19 cellular contexts compared by ENCODE assay signal in the genomic region with DNA sequence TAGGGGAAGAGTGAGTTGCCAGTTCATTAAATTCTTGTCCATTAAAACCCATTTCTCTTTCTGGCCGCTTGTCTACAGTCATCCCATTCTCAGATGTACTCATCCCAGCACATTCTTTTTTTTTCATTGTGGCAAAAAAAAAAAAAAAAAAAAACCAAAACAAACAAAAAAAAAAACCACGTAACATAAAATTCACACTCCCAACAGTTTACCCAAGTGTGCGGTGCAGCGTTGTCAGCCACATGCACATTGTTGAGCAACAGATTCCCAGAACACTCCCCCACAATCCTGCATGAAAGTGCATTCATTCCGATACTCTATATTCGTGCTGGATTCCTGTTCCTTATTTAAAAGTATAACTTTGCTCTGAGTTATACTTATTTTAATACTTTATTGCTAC.
A peak's percentile ranks its signal among the peaks of the same experiment; 100 is the strongest.
DNase-seq lines count a peak whose midpoint lies in the region; ATAC-seq and TF ChIP-seq lines count a peak whose summit lies in the region.
"Had no signal": no experiment of that assay in that cellular context is flagged by ENCODE, and none has a peak within 500 bp of the region (broad histone marks: within the 10 kb centered on the region; RNA-seq: fewer than 3 reads in every experiment).

No MANE protein-coding gene starts in this region.

- no peak overlapping the region for H2AFZ ChIP-seq in mammary epithelial cell (ENCODE audit: low read depth, low read length)

- no peaks in the 10 kb centered on the region for H3K9me3 ChIP-seq in mammary epithelial cell (replicated peaks; ENCODE audit: insufficient read depth, low read length)
- H3K9me3 ChIP-seq in heart left ventricle = no peaks in the 10 kb centered on the region

- CTCF ChIA-PET in MCF 10A (lab: Yijun Ruan, JAX) = no interaction called here
- CTCF ChIA-PET in mammary epithelial cell (lab: Charles Lee; ENCODE audit: low non-redundant PET) = no interaction called here

- H3K4me1 Mint-ChIP-seq in MCF 10A (ENCODE audit: insufficient read depth, unreplicated experiment) = peaks cover 33% of the 10 kb centered on the region

- H4K20me1 ChIP-seq in mammary epithelial cell (ENCODE audit: insufficient read depth, low read length) = no peaks in the 10 kb centered on the region

- no peak overlapping the region for H3K4me3 Mint-ChIP-seq in MCF 10A (ENCODE audit: unreplicated experiment)

- no peak for TF ChIP-seq POLR2A in heart left ventricle (IDR thresholded peaks at IDR 0.05)

- H3K27ac ChIP-seq in mammary epithelial cell (ENCODE audit: insufficient read depth, low read depth, low read length) = no peak overlapping the region
- no peak overlapping the region for H3K27ac ChIP-seq in heart left ventricle
- H3K27ac ChIP-seq: C4-2B, HL-60 had no signal

- in situ Hi-C loops in mammary epithelial cell (cut with MboI; ENCODE audit: low sequenced_read_pairs in 2 of 2) = no loop called here

- no peak overlapping the region for H3K4me2 ChIP-seq in mammary epithelial cell (ENCODE audit: insufficient read depth, low read depth, low read length)

- no peak for TF ChIP-seq CTCF in MCF 10A (IDR thresholded peaks at IDR 0.05; ENCODE audit: unreplicated experiment)
- TF ChIP-seq CTCF in mammary epithelial cell (conservative IDR thresholded peaks at IDR 0.05 in 1 of 2, IDR thresholded peaks at IDR 0.05 in 1 of 2; ENCODE audit: extremely low read depth in 1 of 2, insufficient read depth in 1 of 2, low read depth in 1 of 2, low read length in 2 of 2) = no peak
- no peak for TF ChIP-seq CTCF in foreskin fibroblast (IDR thresholded peaks at IDR 0.05; ENCODE audit: low read depth, low read length)
- no peak for TF ChIP-seq CTCF in heart left ventricle (IDR thresholded peaks at IDR 0.05)

- no peaks in the 10 kb centered on the region for H3K27me3 Mint-ChIP-seq in MCF 10A (ENCODE audit: insufficient read depth, unreplicated experiment)

- H3K9me3 Mint-ChIP-seq in MCF 10A (ENCODE audit: unreplicated experiment) = no peaks in the 10 kb centered on the region

- peak; percentile 69 for DNase-seq in MCF 10A (ENCODE audit: unreplicated experiment)
- no peak for DNase-seq in mammary epithelial cell
- DNase-seq in amniotic epithelial cell (ENCODE audit: low read depth) = peak; percentile 83
- peak; percentile 65 to 67 for DNase-seq in foreskin fibroblast
- no peak for DNase-seq in NCI-H446 treated with DMSO at 0.1 percent for 48 hours (lab: John Stamatoyannopoulos, UW)
- no peak for DNase-seq in heart left ventricle
- DNase-seq in hippocampal formation (lab: John Stamatoyannopoulos, UW) = no peak
- DNase-seq: 8988T, COR-L47, DMS153, KBM-7, NCI-H1105 treated with DMSO at 0.1 percent for 48 hours, NCI-H187, NCI-H446, NCI-H774, SIG-M5 had no signal

- ATAC-seq in heart left ventricle (no peak), GM21381 (IDR thresholded peaks at IDR 0.05; ENCODE audit: unreplicated experiment) (no peak)

- H3K79me2 ChIP-seq in mammary epithelial cell (ENCODE audit: insufficient read depth, low read length) = no peaks in the 10 kb centered on the region

- BruUV-seq in MCF 10A (replicated peaks; lab: Mats Ljungman, UMichigan) = no TSS peak
- BruUV-seq in mammary epithelial cell (replicated peaks; lab: Mats Ljungman, UMichigan) = no TSS peak

- no peaks in the 10 kb centered on the region for H3K36me3 Mint-ChIP-seq in MCF 10A (ENCODE audit: insufficient read depth, unreplicated experiment)

- H3K27ac Mint-ChIP-seq in MCF 10A (ENCODE audit: low read depth, unreplicated experiment) = no peak overlapping the region

- no peak overlapping the region for H3K4me3 ChIP-seq in mammary epithelial cell (replicated peaks in 1 of 3; ENCODE audit: insufficient read depth in 1 of 3, low read depth in 2 of 3, low read length in 3 of 3)
- H3K4me3 ChIP-seq in foreskin fibroblast (ENCODE audit: low read depth in 1 of 2, low read length in 2 of 2) = no peak overlapping the region
- H3K4me3 ChIP-seq in heart left ventricle = no peak overlapping the region

- 84% methylated on average over 6 of the region's 6 CpGs for WGBS in mammary epithelial cell (ENCODE audit: low coverage, missing lambda C conversion rate)
- WGBS in heart left ventricle, 4 donors = 70 to 79% (median 72%) methylated on average over 6 of the region's 6 CpGs

- H3K36me3 ChIP-seq in mammary epithelial cell (ENCODE audit: insufficient read depth, low read length) = peaks cover 2% of the 10 kb centered on the region
- peaks cover 0 to 4% (median 0%) of the 10 kb centered on the region in 9 donors for H3K36me3 ChIP-seq in heart left ventricle

- POLR2A ChIA-PET in MCF 10A (lab: Yijun Ruan, JAX) = interaction anchor here (1.0 kb wide), 1 partner anchor 246 kb away, joined by 3 read pairs; no protein-coding TSS in a partner anchor

- H3K27me3 ChIP-seq in mammary epithelial cell (ENCODE audit: insufficient read depth, low read length) = no peaks in the 10 kb centered on the region
- no peaks in the 10 kb centered on the region for H3K27me3 ChIP-seq in heart left ventricle

- intact Hi-C loops in MCF 10A (cut with micrococcal nuclease) (no loop called here), mammary epithelial cell (cut with micrococcal nuclease) (no loop called here), heart left ventricle (cut with DNase I) (no loop called here)

- H3K9ac ChIP-seq in mammary epithelial cell (ENCODE audit: insufficient read depth, low read length) = no peak overlapping the region

- H3K4me1 ChIP-seq in mammary epithelial cell (ENCODE audit: insufficient read depth, low read length) (peaks cover 19% of the 10 kb centered on the region), heart left ventricle (peaks cover 6 to 48% (median 13%) of the 10 kb centered on the region in 12 donors)

- dilution Hi-C loops in mammary epithelial cell (cut with HindIII; ENCODE audit: low sequenced_read_pairs) = no loop called here

Comparison
In these comparisons a context has a peak if more than half of its experiments do, and no peak if none do; other contexts are left out.
1. DNase-seq: peak in MCF 10A (single experiment), amniotic epithelial cell (single experiment) and foreskin fibroblast (2 of 2); none in mammary epithelial cell (single experiment), NCI-H446 treated with DMSO at 0.1 percent for 48 hours (single experiment), heart left ventricle (0 of 5) and hippocampal formation (0 of 2).